ENCODE assay signal across 8 cellular contexts in the genomic region with DNA sequence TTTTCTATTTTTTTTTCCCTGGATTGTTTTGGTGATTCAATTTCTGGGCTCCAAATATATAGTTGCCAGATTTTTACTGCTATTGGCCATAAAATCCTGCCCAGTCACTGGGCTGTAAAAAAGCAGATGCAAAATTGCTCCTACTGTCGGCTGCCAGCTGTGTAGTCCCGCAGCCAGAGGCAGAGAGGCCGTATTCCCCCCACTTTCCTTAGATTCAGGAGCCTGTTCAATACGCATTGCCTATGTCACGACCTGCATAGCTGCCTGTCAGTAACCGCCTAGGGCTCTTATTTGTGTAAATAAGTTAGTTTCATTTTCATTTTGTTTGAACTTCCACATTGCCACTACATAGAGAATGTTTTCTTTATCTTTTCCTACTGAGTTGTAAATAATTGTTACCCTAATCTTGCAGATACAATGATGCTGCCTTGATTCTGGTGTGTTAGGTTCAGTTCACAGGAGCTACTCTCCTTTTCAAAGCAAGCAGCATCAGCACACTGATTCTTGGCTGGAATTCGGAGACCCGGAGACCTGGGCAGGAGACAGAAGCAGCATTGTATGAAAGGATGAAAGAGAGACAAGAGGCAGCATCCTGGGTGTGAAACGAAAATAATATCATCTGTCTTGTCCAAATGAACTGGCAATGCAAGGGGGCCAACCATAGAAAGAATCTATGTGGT. TPM values are rescaled to one million over a fixed set of nuclear protein-coding genes. Genes with fewer than 3 reads are reported as not detected.
A peak's percentile ranks its signal among the peaks of the same experiment; 100 is the strongest.
DNase-seq lines count a peak whose midpoint lies in the region; ATAC-seq and TF ChIP-seq lines count a peak whose summit lies in the region.

No MANE protein-coding gene starts in this region.

- no peak for TF ChIP-seq POLR2A in heart left ventricle (IDR thresholded peaks at IDR 0.05)

- 34 to 51% (median 50%) methylated on average over 9 of the region's 9 CpGs for whole genome bisulfite sequencing in heart left ventricle, 4 donors

- peak overlapping the region; percentile 61 for H3K9ac ChIP-seq in skeletal muscle satellite cell (ENCODE audit: low read depth, low read length)

- H3K4me1 ChIP-seq in heart left ventricle, result peaks cover 0 to 18% (median 0%) of the 10 kb centered on the region in 12 donors
- peaks cover 10% of the 10 kb centered on the region for H3K4me1 ChIP-seq in skeletal muscle satellite cell (ENCODE audit: control insufficient read depth, insufficient read depth, low read length)

- peaks cover 6% of the 10 kb centered on the region for H3K27me3 Mint-ChIP-seq in activated T-helper 1 cell treated with anti-CD3 and anti-CD28 coated beads, Interleukin-12 subunit alpha, Interleukin-12 subunit beta, Interleukin-2, Interleukin-4 antibody, amounts not matched to agents 30 ng/mL and 10 ng/mL and 1 ng/mL, durations not matched to agents 14 hours and 24 hours and 36 hours (ENCODE audit: insufficient read depth)

- H3K4me3 ChIP-seq in heart left ventricle, result peak overlapping the region in 10 of 12 donors; percentile 11 to 53 (median 36)
- peak overlapping the region; percentile 52 for H3K4me3 ChIP-seq in skeletal muscle satellite cell (ENCODE audit: low read length)

- H3K27ac ChIP-seq in heart left ventricle, result peak overlapping the region in 6 of 12 donors; percentile 6 to 70 (median 26)

- H3K9me3 ChIP-seq in heart left ventricle (peaks cover 0 to 15% (median 2%) of the 10 kb centered on the region in 12 donors), skeletal muscle satellite cell (replicated peaks; ENCODE audit: low read length) (no peaks in the 10 kb centered on the region)

- H3K4me3 Mint-ChIP-seq in activated T-helper 1 cell treated with anti-CD3 and anti-CD28 coated beads, Interleukin-12 subunit alpha, Interleukin-12 subunit beta, Interleukin-2, Interleukin-4 antibody, amounts not matched to agents 30 ng/mL and 10 ng/mL and 1 ng/mL, durations not matched to agents 14 hours and 24 hours and 36 hours, result peak overlapping the region; percentile 79

- H3K27me3 ChIP-seq in heart left ventricle (no peaks in the 10 kb centered on the region), skeletal muscle satellite cell (ENCODE audit: control insufficient read depth, insufficient read depth, low read length) (no peaks in the 10 kb centered on the region)

- TF ChIP-seq CTCF in heart left ventricle (IDR thresholded peaks at IDR 0.05), result no peak

- peak overlapping the region; percentile 70 for H3K4me2 ChIP-seq in skeletal muscle satellite cell (ENCODE audit: low read length)

- H3K36me3 Mint-ChIP-seq in activated T-helper 1 cell treated with anti-CD3 and anti-CD28 coated beads, Interleukin-12 subunit alpha, Interleukin-12 subunit beta, Interleukin-2, Interleukin-4 antibody, amounts not matched to agents 30 ng/mL and 10 ng/mL and 1 ng/mL, durations not matched to agents 14 hours and 24 hours and 36 hours (ENCODE audit: low read depth), result peaks cover 2% of the 10 kb centered on the region

- intact Hi-C loops in activated T-helper 1 cell treated with anti-CD3 and anti-CD28 coated beads, Interleukin-12 subunit alpha, Interleukin-12 subunit beta, Interleukin-2, Interleukin-4 antibody, amounts not matched to agents 30 ng/mL and 10 ng/mL and 1 ng/mL, durations not matched to agents 14 hours and 24 hours and 36 hours (cut with micrococcal nuclease), result no loop called here
- intact Hi-C loops in heart left ventricle (cut with DNase I), result no loop called here

- H3K36me3 ChIP-seq in heart left ventricle, result no peaks in the 10 kb centered on the region
- no peaks in the 10 kb centered on the region for H3K36me3 ChIP-seq in skeletal muscle satellite cell (ENCODE audit: insufficient read depth, low read length)

- peak; percentile 64 for DNase-seq in DMS79 (lab: John Stamatoyannopoulos, UW)
- DNase-seq in HS-5 (ENCODE audit: low read depth), result peak; percentile 14
- DNase-seq in activated T-helper 1 cell treated with anti-CD3 and anti-CD28 coated beads, Interleukin-12 subunit alpha, Interleukin-12 subunit beta, Interleukin-2, Interleukin-4 antibody, amounts not matched to agents 30 ng/mL and 10 ng/mL and 1 ng/mL, durations not matched to agents 14 hours and 24 hours and 36 hours (ENCODE audit: low spot score), result no peak
- DNase-seq in heart left ventricle, result no peak
- no peak for DNase-seq in activated CD4-positive, alpha-beta T cell treated with anti-CD3 and anti-CD28 coated beads for 4 hours
- no peak for DNase-seq in T1000 (lab: John Stamatoyannopoulos, UW)

- H3K4me1 Mint-ChIP-seq in activated T-helper 1 cell treated with anti-CD3 and anti-CD28 coated beads, Interleukin-12 subunit alpha, Interleukin-12 subunit beta, Interleukin-2, Interleukin-4 antibody, amounts not matched to agents 30 ng/mL and 10 ng/mL and 1 ng/mL, durations not matched to agents 14 hours and 24 hours and 36 hours (ENCODE audit: low read depth), result peaks cover 11% of the 10 kb centered on the region

- ATAC-seq in GM19438 (IDR thresholded peaks at IDR 0.05; ENCODE audit: low read depth, unreplicated experiment) (peak; percentile 78), heart left ventricle (peak in 1 of 4 donors; percentile 42)

- peak overlapping the region; percentile 79 for H3K27ac Mint-ChIP-seq in activated T-helper 1 cell treated with anti-CD3 and anti-CD28 coated beads, Interleukin-12 subunit alpha, Interleukin-12 subunit beta, Interleukin-2, Interleukin-4 antibody, amounts not matched to agents 30 ng/mL and 10 ng/mL and 1 ng/mL, durations not matched to agents 14 hours and 24 hours and 36 hours

- H3K9me3 Mint-ChIP-seq in activated T-helper 1 cell treated with anti-CD3 and anti-CD28 coated beads, Interleukin-12 subunit alpha, Interleukin-12 subunit beta, Interleukin-2, Interleukin-4 antibody, amounts not matched to agents 30 ng/mL and 10 ng/mL and 1 ng/mL, durations not matched to agents 14 hours and 24 hours and 36 hours, result peaks cover 10% of the 10 kb centered on the region

RNA-seq across cellular contexts. Expression of a gene that starts 46.0 kb away (rescaled TPM):
- total RNA-seq in activated T-helper 1 cell treated with anti-CD3 and anti-CD28 coated beads, Interleukin-12 subunit alpha, Interleukin-12 subunit beta, Interleukin-2, Interleukin-4 antibody, amounts not matched to agents 30 ng/mL and 10 ng/mL and 1 ng/mL, durations not matched to agents 14 hours and 24 hours and 36 hours, result 0.29 and 0.49 TPM in 2 replicates
- total RNA-seq in heart left ventricle, result 1 to 10 TPM; 1.5 to 4.5 (median 2.7) TPM
- polyA plus RNA-seq in heart left ventricle, result 1 to 10 TPM; 1.1 to 5.8 TPM
- total RNA-seq in skeletal muscle satellite cell (2012; rRNA removed), result 17.3 and 21.8 TPM in 2 replicates

Comparison
In these comparisons a context has a peak if more than half of its experiments do, and no peak if none do; other contexts are left out.
1. DNase-seq: peak in DMS79 (single experiment) and HS-5 (single experiment); none in activated T-helper 1 cell treated with anti-CD3 and anti-CD28 coated beads, Interleukin-12 subunit alpha, Interleukin-12 subunit beta, Interleukin-2, Interleukin-4 antibody, amounts not matched to agents 30 ng/mL and 10 ng/mL and 1 ng/mL, durations not matched to agents 14 hours and 24 hours and 36 hours (single experiment), heart left ventricle (0 of 5), activated CD4-positive, alpha-beta T cell treated with anti-CD3 and anti-CD28 coated beads for 4 hours (0 of 2) and T1000 (single experiment).